Comparison of ENCODE assay signal across 19 cellular contexts in the genomic region with DNA sequence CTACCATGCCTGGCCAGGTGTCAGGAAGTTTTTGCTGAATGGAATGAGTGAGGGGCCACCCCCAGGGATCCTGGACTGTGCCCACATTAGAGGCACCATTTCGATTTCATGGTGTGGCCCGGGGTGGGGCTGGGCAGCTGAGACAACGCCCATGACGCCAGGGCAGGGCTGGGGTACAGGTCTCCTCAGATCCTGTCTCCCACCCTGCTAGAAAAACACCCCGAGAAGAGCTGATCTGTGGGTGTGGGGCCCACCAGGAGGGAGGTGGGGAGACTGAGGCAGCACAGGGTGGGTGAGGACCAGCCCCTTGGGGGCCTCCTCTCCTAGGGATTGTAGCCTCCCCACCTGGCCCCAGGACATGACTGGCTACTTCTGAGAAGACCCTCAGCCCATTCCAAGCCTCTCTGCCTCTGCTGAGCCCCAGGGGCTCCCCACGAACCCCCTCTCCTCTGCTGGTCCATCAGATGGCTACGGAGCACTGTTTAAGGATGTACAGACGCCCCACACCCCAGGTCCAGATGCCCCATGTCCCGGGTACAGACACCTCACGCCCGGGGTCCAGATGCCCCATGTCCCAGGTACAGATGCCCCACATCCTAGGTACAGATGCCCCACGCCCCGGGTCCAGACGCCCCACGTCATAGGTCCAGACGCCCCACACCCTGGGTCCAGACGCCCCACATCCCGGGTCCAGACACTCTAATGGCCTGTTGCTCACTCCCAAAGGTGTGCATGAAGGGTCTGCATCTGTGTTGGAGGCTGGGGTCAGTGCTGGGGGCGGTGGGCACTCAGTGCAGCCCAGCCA.
"Had no signal": no experiment of that assay in that cellular context is flagged by ENCODE, and none has a peak within 500 bp of the region (broad histone marks: within the 10 kb centered on the region; RNA-seq: fewer than 3 reads in every experiment).

No MANE protein-coding gene starts in this region.

- H3K36me3 ChIP-seq: cardiac muscle cell, neutrophil, pancreas, stomach had no signal

- H3K9me3 ChIP-seq: pancreas, testis had no signal

- H3K4me1 ChIP-seq: pancreas, stomach, testis had no signal

- FAIRE-seq: pancreas had no signal

- ATAC-seq: activated CD8-positive, alpha-beta T cell treated with anti-CD3 and anti-CD28 coated beads for 36 hours; activated T-cell treated with anti-CD3 and anti-CD28 coated beads, Interleukin-2, amount 50 U/mL, for 4 hours; pancreas had no signal

- H3K4me3 ChIP-seq: cardiac muscle cell, dorsolateral prefrontal cortex, hepatocyte, pancreas, stomach, testis had no signal

- H3K27me3 ChIP-seq: cardiac muscle cell, hepatocyte, neutrophil, pancreas, testis had no signal

- H3K27ac ChIP-seq: cardiac muscle cell, dorsolateral prefrontal cortex, hepatocyte, neutrophil, pancreas, stomach, testis had no signal

- DNase-seq: activated CD4-positive, alpha-beta T cell treated with anti-CD3 and anti-CD28 coated beads, Interleukin-2, amount 10 ng/mL, durations not matched to agents 24 days and 14 days; activated CD4-positive, CD25-positive, alpha-beta regulatory T cell; activated CD8-positive, alpha-beta T cell treated with anti-CD3 and anti-CD28 coated beads for 36 hours; activated naive CD8-positive, alpha-beta T cell treated with anti-CD3 and anti-CD28 coated beads for 36 hours; activated T-cell treated with anti-CD3 and anti-CD28 coated beads, Interleukin-2, amount 50 U/mL, for 4 hours; amniotic stem cell; foreskin fibroblast; islet precursor cell; naive B cell; stimulated activated CD4-positive, alpha-beta T cell treated with anti-CD3 and anti-CD28 coated beads, Interleukin-12 subunit alpha, Interleukin-12 subunit beta, amount 100 ng/mL, for 4 hours; stimulated activated CD4-positive, alpha-beta T cell treated with anti-CD3 and anti-CD28 coated beads, Interleukin-1b, Interleukin-23, amount 100 ng/mL, for 48 hours; stomach; T1000; testis had no signal
